Comparison of ENCODE assay signal across 8 cellular contexts in the genomic region with DNA sequence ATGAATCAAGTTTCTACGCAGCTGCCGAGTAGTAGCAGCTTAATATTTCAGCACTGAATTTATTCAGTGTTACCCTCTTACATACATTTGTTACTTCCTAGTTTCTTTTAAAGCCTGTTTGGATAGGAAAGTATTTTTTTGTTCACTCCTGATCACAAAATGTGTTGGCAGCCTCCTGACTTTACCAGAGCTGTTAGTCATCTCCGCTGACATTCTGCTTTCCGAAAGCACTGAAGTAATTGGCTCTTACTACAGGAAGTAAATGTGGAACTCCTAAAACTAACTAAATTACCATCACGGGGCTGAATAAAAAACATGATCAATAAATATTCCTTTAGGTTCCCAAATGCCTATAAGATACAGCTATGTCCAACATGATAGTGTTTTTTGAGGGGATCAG.
DNase-seq lines count a peak whose midpoint lies in the region; ATAC-seq and TF ChIP-seq lines count a peak whose summit lies in the region.

No MANE protein-coding gene starts in this region.

- peak overlapping the region in 2 of 3 donors; percentile 41 to 87 for H3K27ac Mint-ChIP-seq in IgD-negative memory B cell
- peak overlapping the region; percentile 86 for H3K27ac Mint-ChIP-seq in dendritic cell treated with granulocyte-macrophage colony-stimulating factor and Interleukin-4, amounts not matched to agents 40 ng/mL and 50 ng/mL, for 4 days

- H3K36me3 Mint-ChIP-seq in IgD-negative memory B cell = peaks cover 22% of the 10 kb centered on the region
- H3K36me3 Mint-ChIP-seq in dendritic cell treated with granulocyte-macrophage colony-stimulating factor and Interleukin-4, amounts not matched to agents 40 ng/mL and 50 ng/mL, for 4 days (ENCODE audit: low read depth) = peaks cover 89% of the 10 kb centered on the region

- H3K4me3 ChIP-seq in psoas muscle (peak overlapping the region; percentile 6), esophagus squamous epithelium (peak overlapping the region in 2 of 4 donors; percentile 15 to 43)

- H3K27me3 Mint-ChIP-seq in IgD-negative memory B cell = no peaks in the 10 kb centered on the region
- H3K27me3 Mint-ChIP-seq in dendritic cell treated with granulocyte-macrophage colony-stimulating factor and Interleukin-4, amounts not matched to agents 40 ng/mL and 50 ng/mL, for 4 days = no peaks in the 10 kb centered on the region

- TF ChIP-seq CTCF in psoas muscle (IDR thresholded peaks at IDR 0.05) (no peak), esophagus squamous epithelium (IDR thresholded peaks at IDR 0.05) (no peak)

- intact Hi-C loops in dendritic cell treated with granulocyte-macrophage colony-stimulating factor and Interleukin-4, amounts not matched to agents 40 ng/mL and 50 ng/mL, for 4 days (cut with micrococcal nuclease) = no loop called here
- intact Hi-C loops in psoas muscle (cut with DNase I) (no loop called here), esophagus squamous epithelium (cut with DNase I) (no loop called here)

- H3K4me3 Mint-ChIP-seq in IgD-negative memory B cell = peak overlapping the region; percentile 34 to 89 (median 66)
- peak overlapping the region; percentile 61 for H3K4me3 Mint-ChIP-seq in dendritic cell treated with granulocyte-macrophage colony-stimulating factor and Interleukin-4, amounts not matched to agents 40 ng/mL and 50 ng/mL, for 4 days

- peaks cover 0 to 5% (median 0%) of the 10 kb centered on the region in 3 donors for H3K27me3 ChIP-seq in psoas muscle (ENCODE audit: insufficient read depth in 3 of 3, low read length in 2 of 3)
- peaks cover 0 to 4% (median 0%) of the 10 kb centered on the region in 4 donors for H3K27me3 ChIP-seq in esophagus squamous epithelium

- H3K9me3 Mint-ChIP-seq in IgD-negative memory B cell = no peaks in the 10 kb centered on the region
- no peaks in the 10 kb centered on the region for H3K9me3 Mint-ChIP-seq in dendritic cell treated with granulocyte-macrophage colony-stimulating factor and Interleukin-4, amounts not matched to agents 40 ng/mL and 50 ng/mL, for 4 days

- H3K27ac ChIP-seq in psoas muscle = peak overlapping the region; percentile 1
- H3K27ac ChIP-seq in esophagus squamous epithelium = peak overlapping the region in 2 of 4 donors; percentile 7 to 60

- no peaks in the 10 kb centered on the region for H3K36me3 ChIP-seq in psoas muscle (ENCODE audit: insufficient read depth in 1 of 2, low read depth in 1 of 2)
- no peaks in the 10 kb centered on the region for H3K36me3 ChIP-seq in esophagus squamous epithelium

- ATAC-seq in GM19397 (IDR thresholded peaks at IDR 0.05; ENCODE audit: unreplicated experiment) (peak; percentile 55), psoas muscle (peak in 1 of 4 donors; percentile 57), GM18519 (IDR thresholded peaks at IDR 0.05; ENCODE audit: low FRiP score, unreplicated experiment) (no peak)

- H3K4me1 ChIP-seq in psoas muscle (no peaks in the 10 kb centered on the region), esophagus squamous epithelium (peaks cover 0 to 16% (median 0%) of the 10 kb centered on the region in 3 donors)

- WGBS in psoas muscle, 3 donors = 20 to 38% (median 20%) methylated on average over 5 of the region's 5 CpGs
- WGBS in esophagus squamous epithelium, 2 donors = 16 to 19% methylated on average over 5 of the region's 5 CpGs

- no peak for DNase-seq in psoas muscle
- no peak for DNase-seq in esophagus squamous epithelium (lab: John Stamatoyannopoulos, UW)
- DNase-seq in epidermal melanocyte (ENCODE audit: insufficient read length, low spot score) = no peak
- no peak for DNase-seq in NCI-H1048 (lab: John Stamatoyannopoulos, UW)

- H3K9me3 ChIP-seq in psoas muscle (no peaks in the 10 kb centered on the region), esophagus squamous epithelium (no peaks in the 10 kb centered on the region)

- H3K4me1 Mint-ChIP-seq in IgD-negative memory B cell = peaks cover 8 to 14% (median 13%) of the 10 kb centered on the region in 3 donors
- peaks cover 57% of the 10 kb centered on the region for H3K4me1 Mint-ChIP-seq in dendritic cell treated with granulocyte-macrophage colony-stimulating factor and Interleukin-4, amounts not matched to agents 40 ng/mL and 50 ng/mL, for 4 days (ENCODE audit: low read depth)

- no peak for TF ChIP-seq POLR2A in esophagus squamous epithelium (IDR thresholded peaks at IDR 0.05)
